8 cellular contexts compared by ENCODE assay signal in genomic region chr11:102318469-102318868, GRCh38. TPM values are rescaled to one million over a fixed set of nuclear protein-coding genes. Genes with fewer than 3 reads are reported as not detected.
A peak's percentile ranks its signal among the peaks of the same experiment; 100 is the strongest.
DNase-seq lines count a peak whose midpoint lies in the region; ATAC-seq, FAIRE-seq and TF ChIP-seq lines count a peak whose summit lies in the region.

No MANE protein-coding gene starts in this region.

- no peak for TF ChIP-seq CTCF in right lobe of liver (IDR thresholded peaks at IDR 0.05)
- no peak for TF ChIP-seq CTCF in uterus (IDR thresholded peaks at IDR 0.05)

- in situ Hi-C loops in Caki2 (cut with HindIII; ENCODE audit: low pct_unique_long_range_greater_than_20kb, low sequenced_read_pairs): no loop called here

- H3K9me3 ChIP-seq in right lobe of liver (no peaks in the 10 kb centered on the region), uterus (no peaks in the 10 kb centered on the region)

- WGBS in right lobe of liver (ENCODE audit: insufficient coverage, low coverage, low lambda C conversion rate, missing lambda C conversion rate): 80% methylated on average over 1 of the region's 1 CpG

- H3K4me1 ChIP-seq in right lobe of liver (peaks cover 0 to 13% (median 0%) of the 10 kb centered on the region in 4 donors), uterus (no peaks in the 10 kb centered on the region)

- peak overlapping the region in 2 of 3 donors; percentile 43 to 58 for H3K4me3 ChIP-seq in right lobe of liver
- H3K4me3 ChIP-seq in uterus: no peak overlapping the region

- no peaks in the 10 kb centered on the region for H3K36me3 ChIP-seq in right lobe of liver
- no peaks in the 10 kb centered on the region for H3K36me3 ChIP-seq in uterus

- H3K27ac ChIP-seq in right lobe of liver (peak overlapping the region in 1 of 3 donors; percentile 61), uterus (peak overlapping the region; percentile 78 to 83)

- ATAC-seq in HG03060 (IDR thresholded peaks at IDR 0.05; ENCODE audit: low read depth, unreplicated experiment) (peak; percentile 15), right lobe of liver (no peak), GM21423 (IDR thresholded peaks at IDR 0.05; ENCODE audit: unreplicated experiment) (no peak)

- intact Hi-C loops in right lobe of liver (cut with DNase I): no loop called here
- intact Hi-C loops in uterus (cut with DNase I; ENCODE audit: low total_unique reads): no loop called here

- TF ChIP-seq POLR2A in right lobe of liver (IDR thresholded peaks at IDR 0.05): no peak
- TF ChIP-seq POLR2A in uterus (IDR thresholded peaks at IDR 0.05): no peak

- DNase-seq in Caki2 (ENCODE audit: low read depth) (peak; percentile 73), activated T-cell treated with anti-CD3 and anti-CD28 coated beads for 24 hours (ENCODE audit: low read depth) (peak; percentile 44), right lobe of liver (no peak), uterus (no peak), SHP77 treated with DMSO at 0.1 percent for 48 hours (lab: John Stamatoyannopoulos, UW) (no peak), frontal cortex (ENCODE audit: low spot score in 2 of 2) (no peak)

- FAIRE-seq in frontal cortex (lab: Jason Lieb, UNC): no peak

- H3K27me3 ChIP-seq in right lobe of liver: no peaks in the 10 kb centered on the region
- no peaks in the 10 kb centered on the region for H3K27me3 ChIP-seq in uterus

RNA-seq across cellular contexts. Expression of gene BIRC3, which starts 1.2 kb away (rescaled TPM):
- total RNA-seq in Caki2 (2014; rRNA removed; shearing (Covaris generic); ENCODE audit: low replicate concordance): 12.2 and 12.6 TPM in 2 replicates
- total RNA-seq in right lobe of liver (100 to 1,000 TPM in 1 of 6 experiments, 10 to 100 TPM in 2, 1 to 10 TPM in 3; 1.6 to 106 (median 15.2) TPM), uterus (100 to 1,000 TPM in 1 of 4 donors, 10 to 100 TPM in 1, 1 to 10 TPM in 2; 1.5 to 102 (median 8.7) TPM), frontal cortex (1.6 TPM)

RNA-seq across cellular contexts. Expression of gene BIRC2, which starts 28.5 kb away (rescaled TPM):
- total RNA-seq in Caki2 (2014; rRNA removed; shearing (Covaris generic); ENCODE audit: low replicate concordance): 37.2 and 46.7 TPM in 2 replicates
- total RNA-seq in right lobe of liver (10 to 100 TPM; 20.2 to 26.6 (median 25.3) TPM), uterus (100 to 1,000 TPM in 1 of 4 donors, 10 to 100 TPM in 3; 40.1 to 106 (median 53.5) TPM), frontal cortex (144 TPM)

Comparison
In these comparisons a context has a peak if more than half of its experiments do, and no peak if none do; other contexts are left out.
1. DNase-seq: peak in Caki2 (single experiment) and activated T-cell treated with anti-CD3 and anti-CD28 coated beads for 24 hours (single experiment); none in right lobe of liver (0 of 3), uterus (0 of 2), SHP77 treated with DMSO at 0.1 percent for 48 hours (single experiment) and frontal cortex (0 of 2).
2. H3K4me3 ChIP-seq: peak in right lobe of liver (2 of 3); none in uterus (0 of 2).